1 cellular context compared by ENCODE assay signal in genomic region chr19:1854542-1855039, GRCh38.
TF ChIP-seq lines count a peak whose summit lies in the region.

No MANE protein-coding gene starts in this region.

TF ChIP-seq in HepG2, 621 proteins besides CTCF, POLR2A, EP300 and RAD21:
- no peak for TF ChIP-seq TEAD2 (CRISPR knock-in tag; IDR thresholded peaks at IDR 0.05)
- TF ChIP-seq SMAD9 (CRISPR knock-in tag; IDR thresholded peaks at IDR 0.05), result no peak
- TF ChIP-seq MBNL3 (CRISPR knock-in tag; conservative IDR thresholded peaks at IDR 0.05), result no peak
- TF ChIP-seq FOXP4 (CRISPR knock-in tag; IDR thresholded peaks at IDR 0.05), result no peak
- no peak for TF ChIP-seq ZNF367 (CRISPR knock-in tag; IDR thresholded peaks at IDR 0.05; ENCODE audit: borderline replicate concordance)
- no peak for TF ChIP-seq ZNF317 (CRISPR knock-in tag; IDR thresholded peaks at IDR 0.05)
- no peak for TF ChIP-seq ZNF883 (CRISPR knock-in tag; IDR thresholded peaks at IDR 0.05; ENCODE audit: not compliant biosample characterization)
- no peak for TF ChIP-seq ZNF574 (CRISPR knock-in tag; IDR thresholded peaks at IDR 0.05)
